ENCODE assay signal across 11 cellular contexts in genomic region chr19:10817291-10818038, GRCh38. TPM values are rescaled to one million over a fixed set of nuclear protein-coding genes. Genes with fewer than 3 reads are reported as not detected.
DNase-seq lines count a peak whose midpoint lies in the region; ATAC-seq, FAIRE-seq and TF ChIP-seq lines count a peak whose summit lies in the region.
"Had no signal": no experiment of that assay in that cellular context is flagged by ENCODE, and none has a peak within 500 bp of the region (broad histone marks: within the 10 kb centered on the region; RNA-seq: fewer than 3 reads in every experiment).

No MANE protein-coding gene starts in this region.

- ATAC-seq in thoracic aorta (ENCODE audit: insufficient number of reproducible peaks, low FRiP score, low read depth) (peak; percentile 72), GM18907 (IDR thresholded peaks at IDR 0.05; ENCODE audit: unreplicated experiment) (no peak)
- ATAC-seq: esophagus mucosa, Panc1 had no signal

- H3K27me3 ChIP-seq in thoracic aorta (replicated peaks; ENCODE audit: insufficient read depth): no peaks in the 10 kb centered on the region

- no peak overlapping the region for H3K27ac Mint-ChIP-seq in activated T-helper 2 cell treated with anti-CD3 and anti-CD28 coated beads, Interferon-gamma antibody, Interleukin-2, Interleukin-4, amounts not matched to agents 10 μg/mL and 5 μg/mL and 100 μg/mL, durations not matched to agents 14 hours and 24 hours and 36 hours

- 95 to 96% methylated on average over 28 to 42 of the region's 42 CpGs for WGBS in mesodermal cell (ENCODE audit: insufficient coverage in 2 of 2), 2 experiments

- H3K36me3 ChIP-seq in mesodermal cell (ENCODE audit: control insufficient read depth, insufficient read depth, low read length) (peaks cover 82% of the 10 kb centered on the region), thoracic aorta (peaks cover 23% of the 10 kb centered on the region)

- FAIRE-seq in D721Med (lab: Jason Lieb, UNC): no peak
- FAIRE-seq: small intestine had no signal

- H3K4me1 ChIP-seq in mesodermal cell (ENCODE audit: control insufficient read depth, insufficient read depth, low read length, poor library complexity, severe bottlenecking) (peaks cover 21% of the 10 kb centered on the region), thoracic aorta (ENCODE audit: control insufficient read depth in 1 of 2, low read depth in 2 of 2) (peaks cover 25 to 46% of the 10 kb centered on the region in 2 donors)

- no peak overlapping the region for H3K4me3 Mint-ChIP-seq in activated T-helper 2 cell treated with anti-CD3 and anti-CD28 coated beads, Interferon-gamma antibody, Interleukin-2, Interleukin-4, amounts not matched to agents 10 μg/mL and 5 μg/mL and 100 μg/mL, durations not matched to agents 14 hours and 24 hours and 36 hours (ENCODE audit: low read depth)

- H3K4me3 ChIP-seq in coronary artery (peak overlapping the region; percentile 53), mesodermal cell (ENCODE audit: extremely low read depth, insufficient read depth, low read length, poor library complexity, severe bottlenecking) (no peak overlapping the region), thoracic aorta (peak overlapping the region; percentile 75)

- no peaks in the 10 kb centered on the region for H3K9me3 ChIP-seq in mesodermal cell (ENCODE audit: control insufficient read depth, low read length)
- no peaks in the 10 kb centered on the region for H3K9me3 ChIP-seq in thoracic aorta

- peaks cover 59% of the 10 kb centered on the region for H3K36me3 Mint-ChIP-seq in activated T-helper 2 cell treated with anti-CD3 and anti-CD28 coated beads, Interferon-gamma antibody, Interleukin-2, Interleukin-4, amounts not matched to agents 10 μg/mL and 5 μg/mL and 100 μg/mL, durations not matched to agents 14 hours and 24 hours and 36 hours (ENCODE audit: low read depth)

- no peaks in the 10 kb centered on the region for H3K27me3 Mint-ChIP-seq in activated T-helper 2 cell treated with anti-CD3 and anti-CD28 coated beads, Interferon-gamma antibody, Interleukin-2, Interleukin-4, amounts not matched to agents 10 μg/mL and 5 μg/mL and 100 μg/mL, durations not matched to agents 14 hours and 24 hours and 36 hours (ENCODE audit: low read depth)

- intact Hi-C loops in activated T-helper 2 cell treated with anti-CD3 and anti-CD28 coated beads, Interferon-gamma antibody, Interleukin-2, Interleukin-4, amounts not matched to agents 10 μg/mL and 5 μg/mL and 100 μg/mL, durations not matched to agents 14 hours and 24 hours and 36 hours (cut with micrococcal nuclease): no loop called here

- H3K27ac ChIP-seq in coronary artery: peak overlapping the region; percentile 19 to 69
- peak overlapping the region; percentile 23 for H3K27ac ChIP-seq in mesodermal cell (ENCODE audit: low read depth, low read length, severe bottlenecking)
- H3K27ac ChIP-seq in thoracic aorta: peak overlapping the region; percentile 88 to 95

- no peak for TF ChIP-seq CTCF in coronary artery (IDR thresholded peaks at IDR 0.05)
- no peak for TF ChIP-seq CTCF in thoracic aorta (IDR thresholded peaks at IDR 0.05)
- TF ChIP-seq CTCF in D721Med (IDR thresholded peaks at IDR 0.05; ENCODE audit: insufficient read depth, missing control alignments): no peak

- peak; percentile 97 for DNase-seq in HS-5 (ENCODE audit: low read depth)
- DNase-seq in coronary artery (ENCODE audit: low spot score): no peak
- peak; percentile 73 for DNase-seq in thoracic aorta (ENCODE audit: low spot score)
- no peak for DNase-seq in activated T-helper 2 cell treated with anti-CD3 and anti-CD28 coated beads, Interferon-gamma antibody, Interleukin-2, Interleukin-4, amounts not matched to agents 10 μg/mL and 5 μg/mL and 100 μg/mL, durations not matched to agents 14 hours and 24 hours and 36 hours (ENCODE audit: low spot score)
- no peak for DNase-seq in D721Med (ENCODE audit: insufficient read length, low spot score)
- no peak for DNase-seq in activated T-cell treated with anti-CD3 and anti-CD28 coated beads for 4 hours
- DNase-seq: small intestine had no signal

- no peaks in the 10 kb centered on the region for H3K9me3 Mint-ChIP-seq in activated T-helper 2 cell treated with anti-CD3 and anti-CD28 coated beads, Interferon-gamma antibody, Interleukin-2, Interleukin-4, amounts not matched to agents 10 μg/mL and 5 μg/mL and 100 μg/mL, durations not matched to agents 14 hours and 24 hours and 36 hours

- H3K4me1 Mint-ChIP-seq in activated T-helper 2 cell treated with anti-CD3 and anti-CD28 coated beads, Interferon-gamma antibody, Interleukin-2, Interleukin-4, amounts not matched to agents 10 μg/mL and 5 μg/mL and 100 μg/mL, durations not matched to agents 14 hours and 24 hours and 36 hours (ENCODE audit: low read depth): peaks cover 17% of the 10 kb centered on the region

RNA-seq across cellular contexts. Expression of gene TMED1, which starts 18.5 kb away (rescaled TPM):
- 40.8 TPM for polyA plus RNA-seq in mesodermal cell (2013, experiment 1 of 2)
- polyA plus RNA-seq in mesodermal cell (2013, experiment 2 of 2): 33.7 TPM
- 10 to 100 TPM; 19.4 to 22.4 TPM for total RNA-seq in thoracic aorta
- 16.7 and 17.9 TPM in 2 replicates for total RNA-seq in activated T-helper 2 cell treated with anti-CD3 and anti-CD28 coated beads, Interferon-gamma antibody, Interleukin-2, Interleukin-4, amounts not matched to agents 10 μg/mL and 5 μg/mL and 100 μg/mL, durations not matched to agents 14 hours and 24 hours and 36 hours

RNA-seq across cellular contexts. Expression of gene C19orf38, which starts 30.8 kb away (rescaled TPM):
- polyA plus RNA-seq in mesodermal cell (2013, experiment 1 of 2): 0.81 TPM
- polyA plus RNA-seq in mesodermal cell (2013, experiment 2 of 2): not detected
- 1 to 10 TPM; 2.4 to 3.5 TPM for total RNA-seq in thoracic aorta
- 3.9 and 4.3 TPM in 2 replicates for total RNA-seq in activated T-helper 2 cell treated with anti-CD3 and anti-CD28 coated beads, Interferon-gamma antibody, Interleukin-2, Interleukin-4, amounts not matched to agents 10 μg/mL and 5 μg/mL and 100 μg/mL, durations not matched to agents 14 hours and 24 hours and 36 hours
- total RNA-seq: esophagus mucosa had no signal

RNA-seq across cellular contexts. Expression of gene CARM1, which starts 53.9 kb away (rescaled TPM):
- 93.2 TPM for polyA plus RNA-seq in mesodermal cell (2013, experiment 1 of 2)
- 83.9 TPM for polyA plus RNA-seq in mesodermal cell (2013, experiment 2 of 2)
- total RNA-seq in thoracic aorta: 10 to 100 TPM; 18.5 to 21.2 TPM
- total RNA-seq in activated T-helper 2 cell treated with anti-CD3 and anti-CD28 coated beads, Interferon-gamma antibody, Interleukin-2, Interleukin-4, amounts not matched to agents 10 μg/mL and 5 μg/mL and 100 μg/mL, durations not matched to agents 14 hours and 24 hours and 36 hours: 87.5 and 89.3 TPM in 2 replicates

Comparison
In these comparisons a context has a peak if more than half of its experiments do, and no peak if none do; other contexts are left out.
1. DNase-seq: peak in HS-5 (single experiment) and thoracic aorta (single experiment); none in coronary artery (single experiment), activated T-helper 2 cell treated with anti-CD3 and anti-CD28 coated beads, Interferon-gamma antibody, Interleukin-2, Interleukin-4, amounts not matched to agents 10 μg/mL and 5 μg/mL and 100 μg/mL, durations not matched to agents 14 hours and 24 hours and 36 hours (single experiment), D721Med (single experiment) and activated T-cell treated with anti-CD3 and anti-CD28 coated beads for 4 hours (single experiment).
2. H3K27ac ChIP-seq: peak in every context shown above with its lines; median percentile 92 in thoracic aorta; 44 in coronary artery; 23 in mesodermal cell.